ENCODE assay signal across 10 cellular contexts in the genomic region with DNA sequence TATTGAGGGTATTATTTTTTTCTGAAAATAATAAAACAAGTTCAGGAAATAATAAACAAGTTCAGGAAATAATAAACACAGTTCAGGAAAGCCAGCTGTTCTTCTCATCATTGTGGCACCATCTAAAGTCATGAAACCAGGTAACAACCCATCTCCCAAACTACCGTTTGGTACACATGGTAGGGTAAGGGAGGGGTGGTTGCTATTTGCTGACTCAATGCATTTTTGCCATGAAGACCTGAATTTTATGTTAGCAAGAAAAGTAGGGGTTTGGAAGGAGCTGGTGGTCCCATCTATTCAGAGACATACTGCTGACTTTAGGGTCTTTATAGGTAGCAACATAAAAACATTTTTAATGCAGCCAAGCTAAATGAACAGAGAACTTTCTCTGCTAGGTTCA. TPM values are rescaled to one million over a fixed set of nuclear protein-coding genes. Genes with fewer than 3 reads are reported as not detected.
"Had no signal": no experiment of that assay in that cellular context is flagged by ENCODE, and none has a peak within 500 bp of the region (broad histone marks: within the 10 kb centered on the region; RNA-seq: fewer than 3 reads in every experiment).

No MANE protein-coding gene starts in this region.

- H3K4me3 ChIP-seq: GM23338, K562 had no signal

- H3K4me2 ChIP-seq: GM23338 had no signal

- H3K27ac Mint-ChIP-seq: GM23338, H9 had no signal

- FAIRE-seq: H1, H54, HTR-8/SVneo, K562 had no signal

- H3K4me3 Mint-ChIP-seq: GM23338, H9 had no signal

- H2AFZ ChIP-seq: GM23338 had no signal

- H3K9me3 Mint-ChIP-seq: GM23338, H9 had no signal

- DNase-seq: H9, HCEC 1CT, Kasumi-1, KG1 had no signal

- ATAC-seq: GM23338, K562 had no signal

- H3K4me1 Mint-ChIP-seq: GM23338 had no signal

RNA-seq across cellular contexts. Expression of a gene that starts 41.0 kb away (rescaled TPM):
- total RNA-seq: HT-29, K562 had no signal
- polyA plus RNA-seq: K562 had no signal
